Comparison of ENCODE assay signal across 8 cellular contexts in genomic region chr5:173204185-173204979, GRCh38.
A peak's percentile ranks its signal among the peaks of the same experiment; 100 is the strongest.
DNase-seq lines count a peak whose midpoint lies in the region; ATAC-seq and TF ChIP-seq lines count a peak whose summit lies in the region.

No MANE protein-coding gene starts in this region.

- no peak for ATAC-seq in HG03521 (IDR thresholded peaks at IDR 0.05; ENCODE audit: unreplicated experiment)
- no peak for ATAC-seq in GM21447 (IDR thresholded peaks at IDR 0.05; ENCODE audit: unreplicated experiment)

- POLR2A ChIA-PET in AG04449 (lab: Yijun Ruan, JAX): no interaction called here

- no peak for DNase-seq in AG04449 (ENCODE audit: low read depth, low spot score)
- peak; percentile 6 for DNase-seq in T follicular helper cell (ENCODE audit: low read depth)
- peak; percentile 11 for DNase-seq in inferior parietal cortex (ENCODE audit: extremely low spot score)
- DNase-seq in NCI-H146 (lab: John Stamatoyannopoulos, UW): no peak
- no peak for DNase-seq in NCI-H510A (lab: John Stamatoyannopoulos, UW)

- TF ChIP-seq CTCF in AG04449 (IDR thresholded peaks at IDR 0.05; ENCODE audit: insufficient read depth, low read length, missing control alignments): peak; percentile 39
- TF ChIP-seq CTCF in GM12874 (IDR thresholded peaks at IDR 0.05; ENCODE audit: insufficient read depth, low read depth, low read length): peak; percentile 44; the same call in 1 of the 2 replicates

- no peak overlapping the region for H3K4me3 ChIP-seq in AG04449 (ENCODE audit: low read depth, low read length)

- CTCF ChIA-PET in AG04449 (lab: Yijun Ruan, JAX): interaction anchor here (0.8 to 1.2 kb wide), 7 partner anchors 11 to 506 kb away, joined by 3 to 6 read pairs (median 3); no protein-coding TSS in a partner anchor

Comparison
In these comparisons a context has a peak if more than half of its experiments do, and no peak if none do; other contexts are left out.
1. DNase-seq: peak in T follicular helper cell (single experiment) and inferior parietal cortex (single experiment); none in AG04449 (single experiment), NCI-H146 (single experiment) and NCI-H510A (single experiment).